Comparison of ENCODE assay signal across 23 cellular contexts in the genomic region with DNA sequence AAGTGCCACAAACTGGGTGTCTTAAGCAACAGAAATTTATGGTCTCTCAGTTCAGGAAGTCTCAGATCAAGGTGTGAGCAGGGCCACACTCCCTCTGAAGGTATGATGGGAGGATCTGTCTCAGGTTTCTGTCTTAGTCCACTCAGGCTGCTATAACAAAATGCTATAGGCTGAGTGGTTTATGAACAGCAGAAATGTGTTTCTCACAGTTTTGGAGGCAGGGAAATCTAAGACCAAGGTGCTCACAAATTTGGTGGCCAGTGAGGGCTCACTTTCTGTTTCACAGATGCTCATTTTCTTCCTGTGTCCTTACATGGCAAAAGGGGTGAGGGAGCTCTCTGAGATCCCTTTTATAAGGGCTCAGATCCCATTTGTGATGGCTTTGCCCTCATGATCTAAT.
A peak's percentile ranks its signal among the peaks of the same experiment; 100 is the strongest.
DNase-seq lines count a peak whose midpoint lies in the region; ATAC-seq and TF ChIP-seq lines count a peak whose summit lies in the region.
"Had no signal": no experiment of that assay in that cellular context is flagged by ENCODE, and none has a peak within 500 bp of the region (broad histone marks: within the 10 kb centered on the region; RNA-seq: fewer than 3 reads in every experiment).

No MANE protein-coding gene starts in this region.

- no peaks in the 10 kb centered on the region for H3K27me3 ChIP-seq in tibial artery
- H3K27me3 ChIP-seq: body of pancreas, colonic mucosa, heart left ventricle had no signal

- no peak for TF ChIP-seq CTCF in natural killer cell (IDR thresholded peaks at IDR 0.05)
- TF ChIP-seq CTCF in tibial artery (IDR thresholded peaks at IDR 0.05) = no peak

- H3K4me3 ChIP-seq in tibial artery = no peak overlapping the region
- H3K4me3 ChIP-seq: body of pancreas, colonic mucosa, heart left ventricle, psoas muscle, skin epidermis had no signal

- intact Hi-C loops in natural killer cell (cut with micrococcal nuclease) (no loop called here), tibial artery (cut with DNase I; ENCODE audit: low total_unique reads) (no loop called here)

- no peak overlapping the region for H3K27ac Mint-ChIP-seq in natural killer cell
- H3K27ac Mint-ChIP-seq in natural killer cell treated with Interleukin-12 subunit alpha and Interleukin-12 subunit beta and Interleukin-15 and Interleukin-18, amount 100 ng/mL, for 72 hours = no peak overlapping the region
- H3K27ac Mint-ChIP-seq: activated naive CD8-positive, alpha-beta T cell; activated T-cell treated with anti-CD3 and anti-CD28 coated beads, Interleukin-2, amount 50 U/mL, for 72 hours; IgD-negative memory B cell had no signal

- peak in 2 of 3 donors; percentile 31 to 50 for ATAC-seq in natural killer cell
- no peak for ATAC-seq in natural killer cell treated with Interleukin-12 subunit alpha and Interleukin-12 subunit beta and Interleukin-15 and Interleukin-18, amount 100 ng/mL, for 72 hours
- ATAC-seq in GM21723 (IDR thresholded peaks at IDR 0.05; ENCODE audit: unreplicated experiment) = peak; percentile 40
- peak; percentile 42 for ATAC-seq in HG03280 (IDR thresholded peaks at IDR 0.05; ENCODE audit: unreplicated experiment)
- ATAC-seq: body of pancreas, psoas muscle had no signal

- no peaks in the 10 kb centered on the region for H3K9me3 Mint-ChIP-seq in natural killer cell
- no peaks in the 10 kb centered on the region for H3K9me3 Mint-ChIP-seq in natural killer cell treated with Interleukin-12 subunit alpha and Interleukin-12 subunit beta and Interleukin-15 and Interleukin-18, amount 100 ng/mL, for 72 hours
- H3K9me3 Mint-ChIP-seq: activated T-cell treated with anti-CD3 and anti-CD28 coated beads, Interleukin-2, amount 50 U/mL, for 72 hours had no signal

- H3K9me3 ChIP-seq in tibial artery = no peaks in the 10 kb centered on the region
- H3K9me3 ChIP-seq: body of pancreas, colonic mucosa had no signal

- H3K4me1 Mint-ChIP-seq in natural killer cell = no peaks in the 10 kb centered on the region
- peaks cover 0 to 3% of the 10 kb centered on the region in 2 donors for H3K4me1 Mint-ChIP-seq in natural killer cell treated with Interleukin-12 subunit alpha and Interleukin-12 subunit beta and Interleukin-15 and Interleukin-18, amount 100 ng/mL, for 72 hours (ENCODE audit: low read depth in 2 of 2)

- H3K27me3 Mint-ChIP-seq in natural killer cell (ENCODE audit: low read depth in 2 of 2) = peaks cover 0 to 4% of the 10 kb centered on the region in 2 donors
- H3K27me3 Mint-ChIP-seq in natural killer cell treated with Interleukin-12 subunit alpha and Interleukin-12 subunit beta and Interleukin-15 and Interleukin-18, amount 100 ng/mL, for 72 hours = peaks cover 0 to 6% of the 10 kb centered on the region in 2 donors
- H3K27me3 Mint-ChIP-seq: activated naive CD8-positive, alpha-beta T cell; IgD-negative memory B cell had no signal

- H3K4me1 ChIP-seq in tibial artery = peaks cover 0 to 34% (median 17%) of the 10 kb centered on the region in 4 donors
- H3K4me1 ChIP-seq: body of pancreas, colonic mucosa, psoas muscle had no signal

- H3K27ac ChIP-seq in tibial artery = peak overlapping the region; percentile 44 to 50
- H3K27ac ChIP-seq: body of pancreas, colonic mucosa, heart left ventricle, psoas muscle, skin epidermis had no signal

- no peak overlapping the region for H3K4me3 Mint-ChIP-seq in natural killer cell
- no peak overlapping the region for H3K4me3 Mint-ChIP-seq in natural killer cell treated with Interleukin-12 subunit alpha and Interleukin-12 subunit beta and Interleukin-15 and Interleukin-18, amount 100 ng/mL, for 72 hours
- H3K4me3 Mint-ChIP-seq: activated naive CD8-positive, alpha-beta T cell; activated T-cell treated with anti-CD3 and anti-CD28 coated beads, Interleukin-2, amount 50 U/mL, for 72 hours; IgD-negative memory B cell had no signal

- no peaks in the 10 kb centered on the region for H3K36me3 ChIP-seq in tibial artery
- H3K36me3 ChIP-seq: colonic mucosa, heart left ventricle had no signal

- no peaks in the 10 kb centered on the region for H3K36me3 Mint-ChIP-seq in natural killer cell
- H3K36me3 Mint-ChIP-seq in natural killer cell treated with Interleukin-12 subunit alpha and Interleukin-12 subunit beta and Interleukin-15 and Interleukin-18, amount 100 ng/mL, for 72 hours = no peaks in the 10 kb centered on the region
- H3K36me3 Mint-ChIP-seq: activated naive CD8-positive, alpha-beta T cell; IgD-negative memory B cell had no signal

- no peak for DNase-seq in natural killer cell
- no peak for DNase-seq in natural killer cell treated with Interleukin-12 subunit alpha and Interleukin-12 subunit beta and Interleukin-15 and Interleukin-18, amount 100 ng/mL, for 72 hours (ENCODE audit: low spot score)
- no peak for DNase-seq in tibial artery
- DNase-seq in NOMO-1 (lab: John Stamatoyannopoulos, UW; ENCODE audit: unreplicated experiment in 2 of 2) = no peak
- DNase-seq in middle frontal gyrus (ENCODE audit: extremely low spot score, low spot score) = no peak
- DNase-seq in NCI-H1694 treated with DMSO at 0.1 percent for 48 hours (lab: John Stamatoyannopoulos, UW) = no peak
- DNase-seq: activated CD8-positive, alpha-beta memory T cell treated with anti-CD3 and anti-CD28 coated beads for 24 hours; activated T-cell treated with anti-CD3 and anti-CD28 coated beads, Interleukin-2, amount 50 U/mL, for 72 hours; body of pancreas; Calu3; colonic mucosa; heart left ventricle; NCI-H1930; NCI-H446; NK-92 treated with Interleukin-12 subunit alpha and Interleukin-12 subunit beta, amount 100 ng/mL, for 24 hours; psoas muscle; RPMI8226; T-helper 9 cell had no signal

Comparison
In these comparisons a context has a peak if more than half of its experiments do, and no peak if none do; other contexts are left out.
1. ATAC-seq: peak in natural killer cell (2 of 3), GM21723 (single experiment) and HG03280 (single experiment); none in natural killer cell treated with Interleukin-12 subunit alpha and Interleukin-12 subunit beta and Interleukin-15 and Interleukin-18, amount 100 ng/mL, for 72 hours (0 of 2).